ENCODE assay signal across 14 cellular contexts in genomic region chr22:24144471-24145115, GRCh38. TPM values are rescaled to one million over a fixed set of nuclear protein-coding genes. Genes with fewer than 3 reads are reported as not detected.
DNase-seq lines count a peak whose midpoint lies in the region; ATAC-seq and TF ChIP-seq lines count a peak whose summit lies in the region.
"Had no signal": no experiment of that assay in that cellular context is flagged by ENCODE, and none has a peak within 500 bp of the region (broad histone marks: within the 10 kb centered on the region; RNA-seq: fewer than 3 reads in every experiment).

No MANE protein-coding gene starts in this region.

- H4K20me1 ChIP-seq in hepatocyte (ENCODE audit: insufficient read depth, poor library complexity, severe bottlenecking) = no peaks in the 10 kb centered on the region

- TF ChIP-seq CTCF in WTC11 (IDR thresholded peaks at IDR 0.05) (no peak), hepatocyte (IDR thresholded peaks at IDR 0.05; ENCODE audit: poor library complexity) (no peak)

- no peak for DNase-seq in activated CD4-positive, alpha-beta memory T cell treated with anti-CD3 and anti-CD28 coated beads for 36 hours
- DNase-seq in activated CD4-positive, alpha-beta memory T cell treated with anti-CD3 and anti-CD28 coated beads, Interleukin-2, amount 10 ng/mL, durations not matched to agents 7 days and 5 days = no peak
- DNase-seq in WTC11 (ENCODE audit: low spot score) = no peak
- no peak for DNase-seq in hepatocyte (ENCODE audit: low spot score)
- no peak for DNase-seq in NCI-H146 (lab: John Stamatoyannopoulos, UW)
- DNase-seq: activated CD4-positive, alpha-beta T cell treated with anti-CD3 and anti-CD28 coated beads for 36 hours; GM23248; Kasumi-1; NCI-H226; SHP77; stimulated activated CD4-positive, alpha-beta T cell treated with anti-CD3 and anti-CD28 coated beads, Interleukin-4, amount 100 ng/mL, for 24 hours had no signal

- peaks cover 5% of the 10 kb centered on the region for H3K36me3 Mint-ChIP-seq in activated CD4-positive, alpha-beta memory T cell treated with anti-CD3 and anti-CD28 coated beads for 36 hours
- peaks cover 9% of the 10 kb centered on the region for H3K36me3 Mint-ChIP-seq in activated CD4-positive, alpha-beta memory T cell treated with anti-CD3 and anti-CD28 coated beads, Interleukin-2, amount 10 ng/mL, durations not matched to agents 7 days and 5 days (ENCODE audit: low read depth)
- 0 out of 2 replicates have a peak, but pooled peaks cover 3% of the 10 kb centered on the region for H3K36me3 Mint-ChIP-seq in WTC11

- CTCF ChIA-PET in activated CD4-positive, alpha-beta memory T cell treated with anti-CD3 and anti-CD28 coated beads for 36 hours (lab: Charles Lee) = interaction anchor here (4.4 kb wide), 1 partner anchor 11 kb away, joined by 38 read pairs; no protein-coding TSS in a partner anchor
- CTCF ChIA-PET in activated CD4-positive, alpha-beta memory T cell treated with anti-CD3 and anti-CD28 coated beads, Interleukin-2, amount 10 ng/mL, durations not matched to agents 7 days and 5 days (lab: Charles Lee) = no interaction called here
- CTCF ChIA-PET in WTC11 (lab: Charles Lee) = interaction anchor here (5.5 kb wide), 1 partner anchor 12 kb away, joined by 99 read pairs; no protein-coding TSS in a partner anchor

- H3K4me1 ChIP-seq in hepatocyte (ENCODE audit: insufficient read depth) (peaks cover 53% of the 10 kb centered on the region), thymus (ENCODE audit: control insufficient read depth, insufficient read depth, low read length) (peaks cover 66% of the 10 kb centered on the region)

- 93% methylated on average over 3 of the region's 3 CpGs for WGBS in hepatocyte (ENCODE audit: low lambda C conversion rate, missing lambda C conversion rate)
- 59% methylated on average over 3 of the region's 3 CpGs for WGBS in thymus

- H3K4me2 ChIP-seq in hepatocyte = no peak overlapping the region

- H3K4me3 ChIP-seq in hepatocyte (no peak overlapping the region), thymus (ENCODE audit: low read length) (no peak overlapping the region)
- H3K4me3 ChIP-seq: GM23248 had no signal

- no peaks in the 10 kb centered on the region for H3K9me2 ChIP-seq in hepatocyte (replicated peaks; ENCODE audit: insufficient read depth)

- H2AFZ ChIP-seq in hepatocyte = no peak overlapping the region
- H2AFZ ChIP-seq: GM23248 had no signal

- no peaks in the 10 kb centered on the region for H3K36me3 ChIP-seq in hepatocyte (replicated peaks; ENCODE audit: insufficient read depth, low read depth)
- H3K36me3 ChIP-seq in thymus (ENCODE audit: control insufficient read depth, insufficient read depth) = no peaks in the 10 kb centered on the region

- H3K79me2 ChIP-seq in hepatocyte = peaks cover 3% of the 10 kb centered on the region

- peaks cover 66% of the 10 kb centered on the region for H3K4me1 Mint-ChIP-seq in activated CD4-positive, alpha-beta memory T cell treated with anti-CD3 and anti-CD28 coated beads for 36 hours (ENCODE audit: low read depth)
- H3K4me1 Mint-ChIP-seq in activated CD4-positive, alpha-beta memory T cell treated with anti-CD3 and anti-CD28 coated beads, Interleukin-2, amount 10 ng/mL, durations not matched to agents 7 days and 5 days = peaks cover 44% of the 10 kb centered on the region
- H3K4me1 Mint-ChIP-seq in WTC11 = peaks cover 27% of the 10 kb centered on the region

- H3K27me3 ChIP-seq in hepatocyte (no peaks in the 10 kb centered on the region), thymus (ENCODE audit: control insufficient read depth, insufficient read depth) (no peaks in the 10 kb centered on the region)

- H3K9me3 ChIP-seq in hepatocyte (ENCODE audit: low read depth) (no peaks in the 10 kb centered on the region), thymus (ENCODE audit: control insufficient read depth) (no peaks in the 10 kb centered on the region)

- POLR2A ChIA-PET in activated CD4-positive, alpha-beta memory T cell treated with anti-CD3 and anti-CD28 coated beads for 36 hours (lab: Charles Lee) = no interaction called here
- POLR2A ChIA-PET in activated CD4-positive, alpha-beta memory T cell treated with anti-CD3 and anti-CD28 coated beads, Interleukin-2, amount 10 ng/mL, durations not matched to agents 7 days and 5 days (lab: Charles Lee) = interaction anchor here (1.3 kb wide), 2 partner anchors 11 to 12 kb away, joined by 4 read pairs; no protein-coding TSS in a partner anchor
- POLR2A ChIA-PET in WTC11 (lab: Charles Lee) = no interaction called here

- ATAC-seq in WTC11 (no peak), GM19324 (IDR thresholded peaks at IDR 0.05; ENCODE audit: low FRiP score, unreplicated experiment) (no peak), GM19463 (IDR thresholded peaks at IDR 0.05; ENCODE audit: unreplicated experiment) (no peak)
- ATAC-seq: activated CD4-positive, alpha-beta T cell treated with anti-CD3 and anti-CD28 coated beads for 36 hours had no signal

- peak overlapping the region; percentile 82 for H3K27ac ChIP-seq in hepatocyte
- H3K27ac ChIP-seq in thymus (ENCODE audit: low read depth) = peak overlapping the region; percentile 91
- H3K27ac ChIP-seq: GM23248 had no signal

- H3K4me3 Mint-ChIP-seq in activated CD4-positive, alpha-beta memory T cell treated with anti-CD3 and anti-CD28 coated beads for 36 hours = no peak overlapping the region
- no peak overlapping the region for H3K4me3 Mint-ChIP-seq in activated CD4-positive, alpha-beta memory T cell treated with anti-CD3 and anti-CD28 coated beads, Interleukin-2, amount 10 ng/mL, durations not matched to agents 7 days and 5 days
- H3K4me3 Mint-ChIP-seq in WTC11 = no peak overlapping the region
- H3K4me3 Mint-ChIP-seq: activated CD4-positive, alpha-beta T cell treated with anti-CD3 and anti-CD28 coated beads for 36 hours had no signal

- no peaks in the 10 kb centered on the region for H3K9me3 Mint-ChIP-seq in activated CD4-positive, alpha-beta memory T cell treated with anti-CD3 and anti-CD28 coated beads for 36 hours
- H3K9me3 Mint-ChIP-seq in activated CD4-positive, alpha-beta memory T cell treated with anti-CD3 and anti-CD28 coated beads, Interleukin-2, amount 10 ng/mL, durations not matched to agents 7 days and 5 days = no peaks in the 10 kb centered on the region
- no peaks in the 10 kb centered on the region for H3K9me3 Mint-ChIP-seq in WTC11

- intact Hi-C loops in activated CD4-positive, alpha-beta memory T cell treated with anti-CD3 and anti-CD28 coated beads for 36 hours (cut with micrococcal nuclease) = no loop called here

- H3K27ac Mint-ChIP-seq in activated CD4-positive, alpha-beta memory T cell treated with anti-CD3 and anti-CD28 coated beads for 36 hours = peak overlapping the region; percentile 15
- no peak overlapping the region for H3K27ac Mint-ChIP-seq in activated CD4-positive, alpha-beta memory T cell treated with anti-CD3 and anti-CD28 coated beads, Interleukin-2, amount 10 ng/mL, durations not matched to agents 7 days and 5 days
- H3K27ac Mint-ChIP-seq in WTC11 = peak overlapping the region; percentile 12; the same call in 1 of the 2 replicates

- no peaks in the 10 kb centered on the region for H3K27me3 Mint-ChIP-seq in activated CD4-positive, alpha-beta memory T cell treated with anti-CD3 and anti-CD28 coated beads for 36 hours
- H3K27me3 Mint-ChIP-seq in activated CD4-positive, alpha-beta memory T cell treated with anti-CD3 and anti-CD28 coated beads, Interleukin-2, amount 10 ng/mL, durations not matched to agents 7 days and 5 days = no peaks in the 10 kb centered on the region
- H3K27me3 Mint-ChIP-seq in WTC11 (ENCODE audit: low read depth) = no peaks in the 10 kb centered on the region
- H3K27me3 Mint-ChIP-seq: activated CD4-positive, alpha-beta T cell treated with anti-CD3 and anti-CD28 coated beads for 36 hours had no signal

TF ChIP-seq in WTC11, 78 proteins besides CTCF, POLR2A, EP300 and RAD21 (continues in another document):
- TF ChIP-seq E2F1 (CRISPR knock-in tag; IDR thresholded peaks at IDR 0.05) = no peak
- no peak for TF ChIP-seq AR (CRISPR knock-in tag; IDR thresholded peaks at IDR 0.05)

RNA-seq across cellular contexts. Expression of gene SUSD2, which starts 36.7 kb away (rescaled TPM):
- total RNA-seq in activated CD4-positive, alpha-beta memory T cell treated with anti-CD3 and anti-CD28 coated beads for 36 hours = under 1 TPM; 0.19 to 0.22 TPM
- total RNA-seq in activated CD4-positive, alpha-beta memory T cell treated with anti-CD3 and anti-CD28 coated beads, Interleukin-2, amount 10 ng/mL, durations not matched to agents 7 days and 5 days = under 1 TPM; 0.23 to 0.63 TPM
- 0.85 to 1.1 TPM (median 0.94 TPM) in 3 replicates for total RNA-seq in WTC11 (2021)
- 6.1 and 9.7 TPM in 2 replicates for total RNA-seq in hepatocyte
- polyA plus RNA-seq in hepatocyte = 6.9 and 10.8 TPM in 2 replicates
- 4.1 TPM for polyA plus RNA-seq in thymus
- total RNA-seq: GM23248 had no signal
